In the genomic region with DNA sequence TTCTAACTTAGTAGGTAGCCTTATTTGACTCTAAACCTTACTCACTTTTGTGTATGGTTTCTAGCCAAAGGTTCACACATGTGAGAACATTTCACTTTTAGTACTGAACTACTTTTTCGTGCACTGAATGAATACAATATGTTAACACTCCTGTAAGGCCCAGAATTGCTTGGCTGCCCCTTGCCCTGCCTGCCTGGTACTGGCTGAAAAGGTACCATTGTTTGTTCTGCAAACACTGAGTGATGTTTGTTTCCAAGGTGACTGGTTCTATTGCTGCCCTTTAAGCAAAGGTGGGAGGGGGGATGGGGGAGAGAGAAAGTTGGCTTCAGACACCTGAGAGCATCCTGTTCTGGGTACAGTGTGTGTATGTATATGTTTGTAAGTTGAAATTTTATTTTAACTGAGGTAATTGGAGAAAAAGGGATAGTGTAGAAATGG, we compare ENCODE assay signal across 8 cellular contexts. TPM values are rescaled to one million over a fixed set of nuclear protein-coding genes. Genes with fewer than 3 reads are reported as not detected.
DNase-seq lines count a peak whose midpoint lies in the region; ATAC-seq and TF ChIP-seq lines count a peak whose summit lies in the region.

No MANE protein-coding gene starts in this region.

- peak; percentile 61 to 78 for ATAC-seq in lower lobe of right lung
- ATAC-seq in HG03139 (IDR thresholded peaks at IDR 0.05; ENCODE audit: unreplicated experiment), result no peak

- DNase-seq in Calu3 (peak; percentile 75), NCI-H1930 (lab: John Stamatoyannopoulos, UW) (peak; percentile 49 to 64), lower lobe of right lung (peak; percentile 65), GM10266 (ENCODE audit: extremely low spot score) (no peak), GM13977 (ENCODE audit: low spot score) (no peak), CD1c-positive myeloid dendritic cell (ENCODE audit: extremely low spot score) (no peak)

- H3K36me3 ChIP-seq in lower lobe of right lung, result no peaks in the 10 kb centered on the region

- H3K9me3 Mint-ChIP-seq in Calu3 (ENCODE audit: low read depth, unreplicated experiment), result no peaks in the 10 kb centered on the region
- no peaks in the 10 kb centered on the region for H3K9me3 Mint-ChIP-seq in activated naive CD4-positive, alpha-beta T cell treated with anti-CD3 and anti-CD28 coated beads, Interleukin-2, amount 50 U/mL, for 24 hours

- H3K27ac ChIP-seq in lower lobe of right lung, result peak overlapping the region; percentile 67

- peaks cover 21% of the 10 kb centered on the region for H3K4me1 Mint-ChIP-seq in Calu3 (ENCODE audit: low read depth, unreplicated experiment)
- H3K4me1 Mint-ChIP-seq in activated naive CD4-positive, alpha-beta T cell treated with anti-CD3 and anti-CD28 coated beads, Interleukin-2, amount 50 U/mL, for 24 hours, result peaks cover 85% of the 10 kb centered on the region

- H3K4me3 Mint-ChIP-seq in Calu3 (ENCODE audit: low read depth, unreplicated experiment), result peak overlapping the region; percentile 5
- peak overlapping the region; percentile 52 for H3K4me3 Mint-ChIP-seq in activated naive CD4-positive, alpha-beta T cell treated with anti-CD3 and anti-CD28 coated beads, Interleukin-2, amount 50 U/mL, for 24 hours

- intact Hi-C loops in Calu3 (cut with micrococcal nuclease; ENCODE audit: unreplicated experiment) (loop anchor here (1.0 to 2.0 kb wide), 2 partner anchors 8 to 26 kb away; no protein-coding TSS in a partner anchor), lower lobe of right lung (cut with DNase I) (no loop called here)

- H3K36me3 Mint-ChIP-seq in Calu3 (ENCODE audit: insufficient read depth, unreplicated experiment), result peaks cover 19% of the 10 kb centered on the region
- no peaks in the 10 kb centered on the region for H3K36me3 Mint-ChIP-seq in activated naive CD4-positive, alpha-beta T cell treated with anti-CD3 and anti-CD28 coated beads, Interleukin-2, amount 50 U/mL, for 24 hours

- no peak for TF ChIP-seq CTCF in Calu3 (IDR thresholded peaks at IDR 0.05; ENCODE audit: unreplicated experiment)
- no peak for TF ChIP-seq CTCF in lower lobe of right lung (IDR thresholded peaks at IDR 0.05)
- no peak for TF ChIP-seq CTCF in GM10266 (IDR thresholded peaks at IDR 0.05; ENCODE audit: control insufficient read depth, insufficient read depth, low read depth, missing control alignments)
- TF ChIP-seq CTCF in GM13977 (IDR thresholded peaks at IDR 0.05; ENCODE audit: extremely low read depth, insufficient read depth, missing control alignments), result no peak

- BruUV-seq in Calu3 (replicated peaks; lab: Mats Ljungman, UMichigan), result no TSS peak

- in situ Hi-C loops in GM13977 (cut with MboI; ENCODE audit: low pct_unique_long_range_greater_than_20kb, low sequenced_read_pairs, unreplicated experiment), result no loop called here

- H3K27me3 Mint-ChIP-seq in Calu3 (ENCODE audit: unreplicated experiment), result no peaks in the 10 kb centered on the region
- no peaks in the 10 kb centered on the region for H3K27me3 Mint-ChIP-seq in activated naive CD4-positive, alpha-beta T cell treated with anti-CD3 and anti-CD28 coated beads, Interleukin-2, amount 50 U/mL, for 24 hours

- CTCF ChIA-PET in Calu3 (lab: Charles Lee), result interaction anchor here (1.4 to 1.8 kb wide), 2 partner anchors 8 to 26 kb away, joined by 3 to 9 read pairs; no protein-coding TSS in a partner anchor

- H3K4me3 ChIP-seq in lower lobe of right lung, result no peak overlapping the region

- no peaks in the 10 kb centered on the region for H3K9me3 ChIP-seq in lower lobe of right lung

- peaks cover 87% of the 10 kb centered on the region for H3K4me1 ChIP-seq in lower lobe of right lung

- peak overlapping the region; percentile 4 for H3K27ac Mint-ChIP-seq in Calu3 (ENCODE audit: unreplicated experiment)
- H3K27ac Mint-ChIP-seq in activated naive CD4-positive, alpha-beta T cell treated with anti-CD3 and anti-CD28 coated beads, Interleukin-2, amount 50 U/mL, for 24 hours, result peak overlapping the region; percentile 97

- H3K27me3 ChIP-seq in lower lobe of right lung (ENCODE audit: low read depth), result no peaks in the 10 kb centered on the region

RNA-seq across cellular contexts. Expression of a gene that starts 31.2 kb away (rescaled TPM):
- total RNA-seq in Calu3 (2022) (38.4 and 42.9 TPM in 2 replicates), lower lobe of right lung (62.8 TPM)

Comparison
In these comparisons a context has a peak if more than half of its experiments do, and no peak if none do; other contexts are left out.
1. DNase-seq: peak in Calu3 (single experiment), NCI-H1930 (2 of 2) and lower lobe of right lung (single experiment); none in GM10266 (single experiment), GM13977 (single experiment) and CD1c-positive myeloid dendritic cell (single experiment).